ENCODE assay signal across 9 cellular contexts in genomic region chr5:14190194-14191164, GRCh38. TPM values are rescaled to one million over a fixed set of nuclear protein-coding genes. Genes with fewer than 3 reads are reported as not detected.
A peak's percentile ranks its signal among the peaks of the same experiment; 100 is the strongest.
DNase-seq lines count a peak whose midpoint lies in the region; ATAC-seq and TF ChIP-seq lines count a peak whose summit lies in the region.
"Had no signal": no experiment of that assay in that cellular context is flagged by ENCODE, and none has a peak within 500 bp of the region (broad histone marks: within the 10 kb centered on the region; RNA-seq: fewer than 3 reads in every experiment).

No MANE protein-coding gene starts in this region.

- 35 to 40% (median 37%) methylated on average over 13 of the region's 13 CpGs for WGBS in ovary, 3 donors

- peaks cover 17% of the 10 kb centered on the region for H3K4me1 ChIP-seq in ovary (ENCODE audit: insufficient read depth)

- no peak for TF ChIP-seq POLR2A in ovary (IDR thresholded peaks at IDR 0.05)

- TF ChIP-seq CTCF in ovary (IDR thresholded peaks at IDR 0.05), result no peak

- no peak for TF ChIP-seq EP300 in ovary (IDR thresholded peaks at IDR 0.05)

- intact Hi-C loops in ovary (cut with DNase I), result loop anchor here in 1 of 4 donors (10.0 kb wide), 1 partner anchor 46 kb away; the partner anchor contains the start of gene TRIO

- H3K27me3 ChIP-seq in MG63, result no peaks in the 10 kb centered on the region
- no peaks in the 10 kb centered on the region for H3K27me3 ChIP-seq in ovary

- DNase-seq in A172 (ENCODE audit: low spot score) (peak; percentile 98), MG63 (peak; percentile 92), cerebellar cortex (ENCODE audit: low spot score) (peak; percentile 75), lung microvascular endothelial cell (ENCODE audit: low read depth in 2 of 2) (peak; percentile 50 to 94), ovary (no peak), NOMO-1 (lab: John Stamatoyannopoulos, UW; ENCODE audit: unreplicated experiment in 2 of 2) (no peak)
- no peak for DNase-seq in stimulated activated CD4-positive, alpha-beta T cell treated with anti-CD3 and anti-CD28 coated beads, Interleukin-12 subunit alpha, Interleukin-12 subunit beta, amount 100 ng/mL, for 4 hours
- DNase-seq: stimulated activated naive CD8-positive, alpha-beta T cell treated with anti-CD3 and anti-CD28 coated beads, Interleukin-15, amount 100 ng/mL, for 72 hours had no signal

- ATAC-seq in GM18870 (IDR thresholded peaks at IDR 0.05; ENCODE audit: unreplicated experiment), result no peak
- ATAC-seq: stimulated activated naive CD8-positive, alpha-beta T cell treated with anti-CD3 and anti-CD28 coated beads, Interleukin-15, amount 100 ng/mL, for 72 hours had no signal

- peak overlapping the region in 1 of 2 donors; percentile 22 for H3K27ac ChIP-seq in ovary

- peaks cover 32% of the 10 kb centered on the region for H3K36me3 ChIP-seq in MG63
- no peaks in the 10 kb centered on the region for H3K36me3 ChIP-seq in ovary

- H3K9me3 ChIP-seq in MG63, result no peaks in the 10 kb centered on the region
- no peaks in the 10 kb centered on the region for H3K9me3 ChIP-seq in ovary

- H3K4me3 ChIP-seq in MG63 (peak overlapping the region; percentile 10), ovary (no peak overlapping the region)

RNA-seq across cellular contexts. Expression of gene TRIO, which starts 47.3 kb away (rescaled TPM):
- total RNA-seq in A172 (2014; rRNA removed; shearing (Covaris generic)), result 120 and 180 TPM in 2 replicates
- total RNA-seq in MG63 (2014; rRNA removed; shearing (Covaris generic); ENCODE audit: low replicate concordance), result 123 and 124 TPM in 2 replicates
- total RNA-seq in lung microvascular endothelial cell (69.5 and 95.6 TPM in 2 replicates), ovary (100 to 1,000 TPM in 5 of 7 donors, 10 to 100 TPM in 2; 93.3 to 268 (median 132) TPM)
- 10 to 100 TPM; 58.4 to 67.1 TPM for polyA plus RNA-seq in ovary

Comparison
In these comparisons a context has a peak if more than half of its experiments do, and no peak if none do; other contexts are left out.
1. DNase-seq: peak in A172 (single experiment), MG63 (single experiment), cerebellar cortex (single experiment) and lung microvascular endothelial cell (2 of 2); none in ovary (0 of 5), stimulated activated CD4-positive, alpha-beta T cell treated with anti-CD3 and anti-CD28 coated beads, Interleukin-12 subunit alpha, Interleukin-12 subunit beta, amount 100 ng/mL, for 4 hours (single experiment) and NOMO-1 (0 of 2).